Comparison of ENCODE assay signal across 34 cellular contexts in genomic region chr22:22738959-22739585, GRCh38.
"Had no signal": no experiment of that assay in that cellular context is flagged by ENCODE, and none has a peak within 500 bp of the region (broad histone marks: within the 10 kb centered on the region; RNA-seq: fewer than 3 reads in every experiment).

No MANE protein-coding gene starts in this region.

- FAIRE-seq: astrocyte had no signal

- H3K36me3 ChIP-seq: adrenal gland, breast epithelium, Peyer's patch had no signal

- H3K9me3 ChIP-seq: adrenal gland, body of pancreas, breast epithelium, Peyer's patch had no signal

- H3K9me3 Mint-ChIP-seq: activated CD4-positive, alpha-beta T cell treated with anti-CD3 and anti-CD28 coated beads, Interleukin-2, amount 10 ng/mL, durations not matched to agents 7 days and 5 days; activated naive CD4-positive, alpha-beta T cell treated with anti-CD3 and anti-CD28 coated beads for 36 hours; activated naive CD4-positive, alpha-beta T cell treated with anti-CD3 and anti-CD28 coated beads, Interleukin-2, amount 50 U/mL, for 72 hours; activated T-cell treated with anti-CD3 and anti-CD28 coated beads, Interleukin-2, amount 50 U/mL, for 4 hours; activated T-helper 1 cell treated with anti-CD3 and anti-CD28 coated beads, Interleukin-12 subunit alpha, Interleukin-12 subunit beta, Interleukin-2, Interleukin-4 antibody, amounts not matched to agents 30 ng/mL and 10 ng/mL and 1 ng/mL, durations not matched to agents 14 hours and 24 hours and 36 hours; T-cell had no signal

- H3K36me3 Mint-ChIP-seq: activated naive CD4-positive, alpha-beta T cell treated with anti-CD3 and anti-CD28 coated beads, Interleukin-2, amount 50 U/mL, for 72 hours; T-cell had no signal

- H3K4me1 ChIP-seq: adrenal gland, body of pancreas, breast epithelium, Peyer's patch had no signal

- H3K27ac Mint-ChIP-seq: activated CD4-positive, alpha-beta T cell treated with anti-CD3 and anti-CD28 coated beads, Interleukin-2, amount 10 ng/mL, durations not matched to agents 7 days and 5 days; activated CD8-positive, alpha-beta T cell treated with anti-CD3 and anti-CD28 coated beads, Interleukin-2, amount 10 ng/mL, durations not matched to agents 7 days and 5 days; activated naive CD4-positive, alpha-beta T cell treated with anti-CD3 and anti-CD28 coated beads for 36 hours; activated naive CD4-positive, alpha-beta T cell treated with anti-CD3 and anti-CD28 coated beads, Interleukin-2, amount 50 U/mL, for 72 hours; activated T-helper 1 cell treated with anti-CD3 and anti-CD28 coated beads, Interleukin-12 subunit alpha, Interleukin-12 subunit beta, Interleukin-2, Interleukin-4 antibody, amounts not matched to agents 30 ng/mL and 10 ng/mL and 1 ng/mL, durations not matched to agents 14 hours and 24 hours and 36 hours; T-cell; T-helper 17 cell had no signal

- DNase-seq: activated CD4-positive, alpha-beta T cell treated with anti-CD3 and anti-CD28 coated beads, Interleukin-2, amount 10 ng/mL, durations not matched to agents 7 days and 5 days; activated CD4-positive, alpha-beta T cell treated with anti-CD3 and anti-CD28 coated beads, Interleukin-2, amount 50 U/mL, for 48 hours; activated CD8-positive, alpha-beta memory T cell treated with anti-CD3 and anti-CD28 coated beads, Interleukin-2, amount 50 U/mL, for 4 hours; activated CD8-positive, alpha-beta T cell treated with anti-CD3 and anti-CD28 coated beads, Interleukin-2, amount 10 ng/mL, durations not matched to agents 7 days and 5 days; activated gamma-delta T cell treated with Interleukin-2 at 50 U/mL for 16 hours; activated naive CD4-positive, alpha-beta T cell treated with anti-CD3 and anti-CD28 coated beads for 36 hours; activated T-cell treated with anti-CD3 and anti-CD28 coated beads for 4 hours; activated T-cell treated with anti-CD3 and anti-CD28 coated beads, Interleukin-2, amount 50 U/mL, for 4 hours; adrenal gland; body of pancreas; NCI-H1092 treated with DMSO at 0.1 percent for 48 hours; NCI-H1417; NCI-H146; NCI-H187; NCI-H2029 treated with DMSO at 0.1 percent for 48 hours; NCI-H2107; NCI-H2171; NCI-H510A; NCI-H526; NCI-H748 treated with DMSO at 0.1 percent for 48 hours; NK-92 treated with Interleukin-12 subunit alpha and Interleukin-12 subunit beta, amount 100 ng/mL, for 24 hours; PC-3; Peyer's patch; SIG-M5; T-cell; T-helper 17 cell; T1000 had no signal

- H3K27ac ChIP-seq: adrenal gland, body of pancreas, breast epithelium, Peyer's patch, RWPE1 had no signal

- ATAC-seq: activated CD8-positive, alpha-beta T cell treated with anti-CD3 and anti-CD28 coated beads, Interleukin-2, amount 10 ng/mL, durations not matched to agents 7 days and 5 days; activated naive CD4-positive, alpha-beta T cell treated with anti-CD3 and anti-CD28 coated beads, Interleukin-2, amount 50 U/mL, for 72 hours; activated T-cell treated with anti-CD3 and anti-CD28 coated beads, Interleukin-2, amount 50 U/mL, for 4 hours; body of pancreas; PC-3; Right ventricle myocardium inferior; SK-N-SH treated with all-trans-retinoic acid at 6 μM for 48 hours; T-cell; T-helper 17 cell had no signal

- H3K4me3 ChIP-seq: adrenal gland, body of pancreas, breast epithelium, Peyer's patch had no signal

- H3K4me1 Mint-ChIP-seq: activated CD4-positive, alpha-beta T cell treated with anti-CD3 and anti-CD28 coated beads, Interleukin-2, amount 10 ng/mL, durations not matched to agents 7 days and 5 days; T-helper 17 cell had no signal

- H3K27me3 ChIP-seq: body of pancreas, Peyer's patch had no signal

- H3K4me3 Mint-ChIP-seq: activated CD4-positive, alpha-beta T cell treated with anti-CD3 and anti-CD28 coated beads, Interleukin-2, amount 10 ng/mL, durations not matched to agents 7 days and 5 days; activated CD8-positive, alpha-beta T cell treated with anti-CD3 and anti-CD28 coated beads, Interleukin-2, amount 10 ng/mL, durations not matched to agents 7 days and 5 days; activated naive CD4-positive, alpha-beta T cell treated with anti-CD3 and anti-CD28 coated beads for 36 hours; activated T-cell treated with anti-CD3 and anti-CD28 coated beads, Interleukin-2, amount 50 U/mL, for 4 hours; activated T-helper 1 cell treated with anti-CD3 and anti-CD28 coated beads, Interleukin-12 subunit alpha, Interleukin-12 subunit beta, Interleukin-2, Interleukin-4 antibody, amounts not matched to agents 30 ng/mL and 10 ng/mL and 1 ng/mL, durations not matched to agents 14 hours and 24 hours and 36 hours; T-cell; T-helper 17 cell had no signal
